ENCODE assay signal across 1 cellular context in the genomic region with DNA sequence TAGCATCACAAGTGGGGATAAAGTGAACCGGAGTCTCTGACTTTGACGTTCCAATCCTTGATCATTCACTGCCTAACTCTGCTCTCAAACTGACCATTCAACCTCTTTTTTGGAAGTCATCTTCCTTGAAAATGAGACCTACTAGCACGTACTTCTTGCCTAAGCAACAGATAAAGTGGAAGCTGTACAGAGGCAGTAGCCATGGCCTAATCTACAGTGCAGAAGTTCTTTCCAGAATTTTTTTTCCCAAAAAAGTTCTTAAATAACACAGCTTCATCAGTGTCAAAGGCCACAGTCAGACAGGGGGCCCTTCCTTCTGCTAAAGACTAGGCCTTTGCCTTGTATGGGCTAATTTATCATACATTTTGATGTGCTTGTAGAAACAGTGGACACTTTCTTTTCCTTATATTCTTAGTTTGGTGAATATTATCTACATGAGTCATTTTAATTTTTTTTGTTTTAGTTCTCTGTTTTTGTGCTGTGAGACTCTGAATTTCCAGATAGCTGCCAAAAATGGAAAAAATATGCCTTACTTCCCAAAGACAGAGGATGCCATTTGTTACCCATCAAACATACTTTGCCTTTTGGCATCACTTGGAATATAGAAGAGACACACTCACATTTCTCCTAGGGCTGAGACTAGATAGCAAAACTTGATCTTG.
TF ChIP-seq lines count a peak whose summit lies in the region.

No MANE protein-coding gene starts in this region.

TF ChIP-seq in endothelial cell of umbilical vein, 7 proteins besides CTCF, POLR2A, EP300 and RAD21 (continued from another document):
- TF ChIP-seq JUN (IDR thresholded peaks at IDR 0.05; ENCODE audit: borderline replicate concordance, insufficient read depth, insufficient read length, low read depth) (no peak), EZH2 (IDR thresholded peaks at IDR 0.05; ENCODE audit: borderline replicate concordance, low read depth, low read length, severe bottlenecking) (no peak), GATA2 (IDR thresholded peaks at IDR 0.05; ENCODE audit: insufficient read depth, insufficient read length, low read depth, low read length) (no peak), MYC (IDR thresholded peaks at IDR 0.05; ENCODE audit: low read depth, low read length) (no peak), POLR2AphosphoS5 (IDR thresholded peaks at IDR 0.05; ENCODE audit: insufficient read depth, low read depth, low read length) (no peak)
- TF ChIP-seq, protein P1, sequence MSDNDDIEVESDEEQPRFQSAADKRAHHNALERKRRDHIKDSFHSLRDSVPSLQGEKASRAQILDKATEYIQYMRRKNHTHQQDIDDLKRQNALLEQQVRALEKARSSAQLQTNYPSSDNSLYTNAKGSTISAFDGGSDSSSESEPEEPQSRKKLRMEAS (IDR thresholded peaks at IDR 0.05; ENCODE audit: insufficient read depth, insufficient read length) = no peak
TF ChIP-seq in endothelial cell of umbilical vein: peak in this region for 1.
